ENCODE assay signal across 19 cellular contexts in genomic region chr14:31954991-31955390, GRCh38.
"Had no signal": no experiment of that assay in that cellular context is flagged by ENCODE, and none has a peak within 500 bp of the region (broad histone marks: within the 10 kb centered on the region; RNA-seq: fewer than 3 reads in every experiment).

No MANE protein-coding gene starts in this region.

- ATAC-seq: activated naive CD8-positive, alpha-beta T cell treated with anti-CD3 and anti-CD28 coated beads, Interleukin-2, amount 50 U/mL, for 24 hours; activated T-cell treated with anti-CD3 and anti-CD28 coated beads, Interleukin-2, amount 50 U/mL, for 4 hours; esophagus mucosa had no signal

- H3K9me3 ChIP-seq: ascending aorta, colonic mucosa, sigmoid colon, transverse colon, vagina had no signal

- H3K27me3 ChIP-seq: ascending aorta, colonic mucosa, sigmoid colon, transverse colon, vagina had no signal

- H3K4me1 ChIP-seq: ascending aorta, colonic mucosa had no signal

- H3K4me3 ChIP-seq: ascending aorta, colonic mucosa, lung, sigmoid colon, transverse colon, vagina had no signal

- H3K27ac ChIP-seq: ascending aorta, colonic mucosa, sigmoid colon, transverse colon, vagina had no signal

- DNase-seq: activated CD4-positive, alpha-beta T cell treated with anti-CD3 and anti-CD28 coated beads, Interleukin-2, amount 10 ng/mL, durations not matched to agents 24 days and 14 days; activated CD8-positive, alpha-beta memory T cell treated with anti-CD3 and anti-CD28 coated beads, Interleukin-2, amount 50 U/mL, for 4 hours; activated effector memory CD4-positive, alpha-beta T cell treated with Interleukin-2 at 50 U/mL for 16 hours; activated naive CD4-positive, alpha-beta T cell treated with anti-CD3 and anti-CD28 coated beads, Interleukin-2, amount 10 ng/mL, durations not matched to agents 7 days and 5 days; activated naive CD8-positive, alpha-beta T cell treated with anti-CD3 and anti-CD28 coated beads, Interleukin-2, amount 50 U/mL, for 24 hours; activated T-cell treated with anti-CD3 and anti-CD28 coated beads, Interleukin-2, amount 50 U/mL, for 4 hours; colonic mucosa; nephron progenitor cell; nucleus accumbens; sigmoid colon; stimulated activated CD4-positive, alpha-beta T cell treated with anti-CD3 and anti-CD28 coated beads, Interleukin-1b, Interleukin-23, amount 100 ng/mL, for 48 hours; stimulated activated naive CD4-positive, alpha-beta T cell treated with Interleukin-2 at 50 U/mL for 16 hours; substantia nigra; T1000; transverse colon had no signal

- H3K36me3 ChIP-seq: ascending aorta, colonic mucosa, sigmoid colon, transverse colon, vagina had no signal
